8 cellular contexts compared by ENCODE assay signal in genomic region chr1:114581335-114582287, GRCh38. TPM values are rescaled to one million over a fixed set of nuclear protein-coding genes. Genes with fewer than 3 reads are reported as not detected.
DNase-seq lines count a peak whose midpoint lies in the region; ATAC-seq and TF ChIP-seq lines count a peak whose summit lies in the region.

Gene BCAS2, minus strand, starts transcription at chr1:114581615. Its CDS starts 24 bp downstream, at chr1:114581591.

- no peak for TF ChIP-seq RAD21 in Ishikawa (IDR thresholded peaks at IDR 0.05; ENCODE audit: low read depth)

- TF ChIP-seq CTCF in PC-3 (conservative IDR thresholded peaks at IDR 0.05; ENCODE audit: low read depth, low read length) (no peak), mucosa of descending colon (IDR thresholded peaks at IDR 0.05) (no peak)

- H3K4me2 ChIP-seq in PC-3 (ENCODE audit: low read length): peak within 1 kb of the TSS; percentile 95

- H3K9me2 ChIP-seq in PC-3 (replicated peaks; ENCODE audit: low read length): no peaks in the 10 kb centered on the region

- H3K27ac ChIP-seq in PC-3 (ENCODE audit: low read length): peak within 1 kb of the TSS; percentile 61
- peak within 1 kb of the TSS; percentile 73 for H3K27ac ChIP-seq in epithelial cell of prostate

- POLR2A ChIA-PET in PC-3 (lab: Charles Lee; ENCODE audit: unreplicated experiment): no interaction called here

- H3K9me3 ChIP-seq in PC-3 (ENCODE audit: low read length) (no peaks in the 10 kb centered on the region), mucosa of descending colon (no peaks in the 10 kb centered on the region)

- CTCF ChIA-PET in PC-3 (lab: Charles Lee): no interaction called here

- TF ChIP-seq EP300 in Ishikawa (IDR thresholded peaks at IDR 0.05; ENCODE audit: borderline replicate concordance): peak; percentile 21; the same call in 1 of the 2 replicates

- peak; percentile 99 for ATAC-seq in GM21576 (IDR thresholded peaks at IDR 0.05; ENCODE audit: unreplicated experiment)
- ATAC-seq in PC-3: peak; percentile 99
- ATAC-seq in mucosa of descending colon: peak; percentile 100

- intact Hi-C loops in PC-3 (cut with micrococcal nuclease) (loop anchor here (1.0 kb wide), 1 partner anchor 90 kb away; no protein-coding TSS in a partner anchor), mucosa of descending colon (cut with DNase I, micrococcal nuclease) (no loop called here)

- H3K36me3 ChIP-seq in PC-3 (ENCODE audit: low read depth, low read length) (peaks cover 16% of the 10 kb centered on the region), mucosa of descending colon (ENCODE audit: low read depth) (no peaks in the 10 kb centered on the region)

- no peaks in the 10 kb centered on the region for H3K27me3 ChIP-seq in PC-3 (ENCODE audit: low read length)

- peak within 1 kb of the TSS; percentile 84 for H3K4me3 ChIP-seq in PC-3 (ENCODE audit: low read length)
- peak within 1 kb of the TSS; percentile 27 for H3K4me3 ChIP-seq in mucosa of descending colon

- peak within 1 kb of the TSS; percentile 91 for H2AFZ ChIP-seq in PC-3 (ENCODE audit: low read length)

- peak; percentile 99 for DNase-seq in DMS114 treated with DMSO at 0.1 percent for 48 hours (lab: John Stamatoyannopoulos, UW; ENCODE audit: unreplicated experiment)
- DNase-seq in PC-3: peak; percentile 98
- DNase-seq in activated T-cell treated with anti-CD3 and anti-CD28 coated beads for 48 hours (ENCODE audit: low read depth): peak; percentile 88
- peak; percentile 84 for DNase-seq in epithelial cell of prostate (ENCODE audit: low read depth, low spot score)
- DNase-seq in mucosa of descending colon: peak; percentile 95 to 99 (median 96)
- peak; percentile 90 for DNase-seq in stimulated activated CD8-positive, alpha-beta memory T cell treated with anti-CD3 and anti-CD28 coated beads, Interleukin-4, amount 100 ng/mL, for 24 hours (ENCODE audit: low read depth)

- no peaks in the 10 kb centered on the region for H3F3A ChIP-seq in PC-3 (ENCODE audit: low read length, unreplicated experiment)

- peak within 1 kb of the TSS; percentile 86 for H3K9ac ChIP-seq in PC-3 (ENCODE audit: low read length)

- BruUV-seq in PC-3 (replicated peaks; lab: Mats Ljungman, UMichigan): TSS peak; percentile 88

- peaks cover 40% of the 10 kb centered on the region for H3K79me2 ChIP-seq in PC-3 (ENCODE audit: low read length)

- no peaks in the 10 kb centered on the region for H4K20me1 ChIP-seq in PC-3 (ENCODE audit: low read length)

- H3K4me1 ChIP-seq in PC-3 (ENCODE audit: insufficient read depth, low read length): peaks cover 12% of the 10 kb centered on the region
- H3K4me1 ChIP-seq in mucosa of descending colon (ENCODE audit: low read depth): peaks cover 13% of the 10 kb centered on the region

TF ChIP-seq in Ishikawa, 13 proteins besides CTCF, POLR2A, EP300 and RAD21:
- TF ChIP-seq MAX (IDR thresholded peaks at IDR 0.05) (peak; percentile 76), USF1 (IDR thresholded peaks at IDR 0.05) (peak; percentile 58), ZBTB7A (IDR thresholded peaks at IDR 0.05; ENCODE audit: low read depth) (no peak), TAF1 (IDR thresholded peaks at IDR 0.05; ENCODE audit: low read depth) (peak; percentile 89), TEAD4 (IDR thresholded peaks at IDR 0.05) (no peak; the same call in 1 of the 2 replicates), CEBPB (IDR thresholded peaks at IDR 0.05) (0 out of 2 replicates have a peak, but pooled peaks have one; percentile 2), CREB1 (IDR thresholded peaks at IDR 0.05; ENCODE audit: low read depth) (peak; percentile 97), TCF12 (IDR thresholded peaks at IDR 0.05; ENCODE audit: low read depth) (no peak; the same call in 1 of the 2 replicates), YY1 (IDR thresholded peaks at IDR 0.05; ENCODE audit: low read depth) (peak; percentile 85), EGR1 (IDR thresholded peaks at IDR 0.05) (no peak), FOXM1 (IDR thresholded peaks at IDR 0.05; ENCODE audit: borderline replicate concordance, low read depth) (no peak), REST (IDR thresholded peaks at IDR 0.05; ENCODE audit: low read depth) (no peak), NFIC (IDR thresholded peaks at IDR 0.05) (no peak)
TF ChIP-seq in Ishikawa: peak in this region for 6.

RNA-seq across cellular contexts. Expression of gene BCAS2, which starts in this region (rescaled TPM):
- total RNA-seq in PC-3 (2014; rRNA removed) (57.7 and 70.1 TPM in 2 replicates), mucosa of descending colon (10 to 100 TPM; 27.0 to 35.9 (median 31.2) TPM)

Comparison
In these comparisons a context has a peak if more than half of its experiments do, and no peak if none do; other contexts are left out.
1. Peak in every context shown above with its lines: DNase-seq, ATAC-seq, H3K4me3 ChIP-seq and H3K27ac ChIP-seq.